ENCODE assay signal across 8 cellular contexts in the genomic region with DNA sequence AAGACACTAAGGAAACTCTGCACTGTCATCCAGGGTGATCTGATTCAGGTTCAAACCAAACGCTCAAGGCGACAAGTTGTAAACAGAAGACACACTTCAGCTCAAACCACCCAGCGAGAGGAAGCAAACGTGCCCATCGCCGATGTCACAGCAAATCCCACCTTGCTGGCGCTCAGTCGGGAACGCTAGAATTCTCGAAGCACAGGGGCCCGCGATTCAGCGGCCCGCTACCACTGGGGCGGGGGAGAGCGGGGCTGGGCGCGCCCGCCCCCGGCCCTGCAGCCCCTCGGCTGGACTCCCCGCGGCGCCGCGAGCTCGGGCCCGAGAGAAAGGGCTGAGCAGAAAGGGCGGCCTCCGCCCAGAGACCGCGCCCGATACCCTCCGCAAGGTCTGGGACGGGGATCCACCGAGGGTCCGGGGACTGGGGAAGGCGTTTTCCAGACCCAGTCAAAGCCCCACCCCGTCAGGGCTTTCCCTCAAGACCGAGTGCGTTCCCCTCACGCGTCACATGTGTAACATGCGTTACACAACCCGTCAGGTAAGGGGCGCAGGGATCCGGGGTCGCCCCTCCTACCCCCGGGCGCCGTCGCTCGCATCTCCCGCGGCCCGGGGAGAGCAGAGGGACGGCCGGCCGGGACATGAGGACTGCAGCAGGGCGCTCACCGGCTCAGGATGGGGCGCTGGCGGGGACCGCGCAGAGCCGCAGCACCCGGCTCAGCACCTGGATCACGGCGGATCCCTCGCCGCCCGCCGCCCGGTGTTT. TPM values are rescaled to one million over a fixed set of nuclear protein-coding genes. Genes with fewer than 3 reads are reported as not detected.
DNase-seq lines count a peak whose midpoint lies in the region; ATAC-seq, FAIRE-seq and TF ChIP-seq lines count a peak whose summit lies in the region.

No MANE protein-coding gene starts in this region.

- no peak for TF ChIP-seq CTCF in A549 (IDR thresholded peaks at IDR 0.05)
- no peak for TF ChIP-seq CTCF in Peyer's patch (IDR thresholded peaks at IDR 0.05)
- no peak for TF ChIP-seq CTCF in cardiac muscle cell (IDR thresholded peaks at IDR 0.05; ENCODE audit: low read depth, low read length)
- TF ChIP-seq CTCF in progenitor cell of endocrine pancreas (IDR thresholded peaks at IDR 0.05; ENCODE audit: unreplicated experiment), result peak; percentile 29

- peak overlapping the region; percentile 85 to 90 for H3K27ac ChIP-seq in A549
- peak overlapping the region; percentile 75 to 91 (median 86) for H3K27ac ChIP-seq in Peyer's patch
- peak overlapping the region; percentile 81 for H3K27ac ChIP-seq in cardiac muscle cell
- peak overlapping the region in 1 of 2 donors; percentile 0 for H3K27ac ChIP-seq in aorta (ENCODE audit: low read depth in 1 of 2, low read length in 2 of 2)

- H3K4me1 ChIP-seq in A549 (peaks cover 40% of the 10 kb centered on the region), Peyer's patch (peaks cover 0 to 8% (median 0%) of the 10 kb centered on the region in 4 donors), cardiac muscle cell (ENCODE audit: low read depth) (peaks cover 18% of the 10 kb centered on the region), aorta (ENCODE audit: control insufficient read depth in 1 of 2, insufficient read depth in 2 of 2, low read length in 2 of 2) (no peaks in the 10 kb centered on the region)

- no peak for TF ChIP-seq EP300 in A549 (IDR thresholded peaks at IDR 0.05)

- H3K27ac Mint-ChIP-seq in activated naive CD4-positive, alpha-beta T cell treated with anti-CD3 and anti-CD28 coated beads, Interleukin-2, amount 10 ng/mL, durations not matched to agents 7 days and 5 days, result peak overlapping the region; percentile 95
- peak overlapping the region; percentile 95 for H3K27ac Mint-ChIP-seq in progenitor cell of endocrine pancreas

- 2% methylated on average over 6 of the region's 74 CpGs for WGBS in A549 (ENCODE audit: missing lambda C conversion rate)
- WGBS in aorta, 2 donors, result 0 to 1% methylated on average over 71 to 74 of the region's 74 CpGs

- TF ChIP-seq RAD21 in A549 (conservative IDR thresholded peaks at IDR 0.05 in 1 of 2, IDR thresholded peaks at IDR 0.05 in 1 of 2), result no peak

- H3K9me3 Mint-ChIP-seq in activated naive CD4-positive, alpha-beta T cell treated with anti-CD3 and anti-CD28 coated beads, Interleukin-2, amount 10 ng/mL, durations not matched to agents 7 days and 5 days, result no peaks in the 10 kb centered on the region
- H3K9me3 Mint-ChIP-seq in progenitor cell of endocrine pancreas (ENCODE audit: low read depth), result no peaks in the 10 kb centered on the region

- H3K27me3 ChIP-seq in Peyer's patch (no peaks in the 10 kb centered on the region), cardiac muscle cell (no peaks in the 10 kb centered on the region), aorta (ENCODE audit: control insufficient read depth in 1 of 2, insufficient read depth in 2 of 2, low read length in 1 of 2) (no peaks in the 10 kb centered on the region)

- H3K4me2 ChIP-seq in A549, result peak overlapping the region; percentile 95

- peak overlapping the region; percentile 85 for H3K4me3 Mint-ChIP-seq in activated naive CD4-positive, alpha-beta T cell treated with anti-CD3 and anti-CD28 coated beads, Interleukin-2, amount 10 ng/mL, durations not matched to agents 7 days and 5 days
- H3K4me3 Mint-ChIP-seq in progenitor cell of endocrine pancreas (ENCODE audit: low read depth), result peak overlapping the region; percentile 91

- CTCF ChIA-PET in A549 (lab: Yijun Ruan, JAX), result interaction anchor here (1.1 to 4.6 kb wide), 3 partner anchors 26 to 43 kb away, joined by 3 to 20 read pairs (median 4); no protein-coding TSS in a partner anchor
- CTCF ChIA-PET in activated naive CD4-positive, alpha-beta T cell treated with anti-CD3 and anti-CD28 coated beads, Interleukin-2, amount 10 ng/mL, durations not matched to agents 7 days and 5 days (lab: Charles Lee), result no interaction called here

- H3K36me3 ChIP-seq in Peyer's patch (no peaks in the 10 kb centered on the region), cardiac muscle cell (no peaks in the 10 kb centered on the region), aorta (ENCODE audit: control insufficient read depth in 1 of 2, insufficient read depth in 2 of 2, low read length in 1 of 2) (no peaks in the 10 kb centered on the region)

- no peak for FAIRE-seq in A549 (lab: Jason Lieb, UNC)

- DNase-seq in A549 (ENCODE audit: low read depth in 1 of 2, low spot score in 1 of 2) (peak; percentile 28 to 49), Peyer's patch (peak in 2 of 3 donors; percentile 34 to 65), cardiac muscle cell (ENCODE audit: low read depth in 1 of 2, low spot score in 1 of 2) (peak in 1 of 2 donors; percentile 20), progenitor cell of endocrine pancreas (ENCODE audit: low spot score, unreplicated experiment) (peak; percentile 61), aorta (peak; percentile 64 to 79)
- DNase-seq in activated naive CD4-positive, alpha-beta T cell treated with anti-CD3 and anti-CD28 coated beads, Interleukin-2, amount 10 ng/mL, durations not matched to agents 7 days and 5 days, result peak; percentile 67

- POLR2A ChIA-PET in A549 (lab: Yijun Ruan, JAX), result interaction anchor here (1.1 to 1.2 kb wide), 2 partner anchors 43 kb away, joined by 4 to 5 read pairs; no protein-coding TSS in a partner anchor

- peaks cover 14% of the 10 kb centered on the region for H3K27me3 Mint-ChIP-seq in activated naive CD4-positive, alpha-beta T cell treated with anti-CD3 and anti-CD28 coated beads, Interleukin-2, amount 10 ng/mL, durations not matched to agents 7 days and 5 days
- peaks cover 16% of the 10 kb centered on the region for H3K27me3 Mint-ChIP-seq in progenitor cell of endocrine pancreas

- no peaks in the 10 kb centered on the region for H3K9me3 ChIP-seq in A549
- H3K9me3 ChIP-seq in Peyer's patch, result no peaks in the 10 kb centered on the region
- H3K9me3 ChIP-seq in cardiac muscle cell (ENCODE audit: low read depth), result no peaks in the 10 kb centered on the region
- no peaks in the 10 kb centered on the region for H3K9me3 ChIP-seq in aorta (ENCODE audit: control insufficient read depth, low read length)

- peaks cover 5% of the 10 kb centered on the region for H3K36me3 Mint-ChIP-seq in activated naive CD4-positive, alpha-beta T cell treated with anti-CD3 and anti-CD28 coated beads, Interleukin-2, amount 10 ng/mL, durations not matched to agents 7 days and 5 days
- H3K36me3 Mint-ChIP-seq in progenitor cell of endocrine pancreas (ENCODE audit: insufficient read depth), result no peaks in the 10 kb centered on the region

- ATAC-seq in A549 (peak; percentile 70 to 71), GM18868 (IDR thresholded peaks at IDR 0.05; ENCODE audit: unreplicated experiment) (peak; percentile 41), HG03103 (IDR thresholded peaks at IDR 0.05; ENCODE audit: low read depth, unreplicated experiment) (peak; percentile 42), aorta (ENCODE audit: low FRiP score) (peak; percentile 68)

- peak overlapping the region; percentile 96 for H3K4me3 ChIP-seq in A549
- peak overlapping the region; percentile 76 to 93 (median 86) for H3K4me3 ChIP-seq in Peyer's patch
- H3K4me3 ChIP-seq in cardiac muscle cell, result peak overlapping the region; percentile 64
- H3K4me3 ChIP-seq in aorta (ENCODE audit: low read length in 2 of 2), result peak overlapping the region; percentile 10 to 86

- peaks cover 47% of the 10 kb centered on the region for H3K4me1 Mint-ChIP-seq in activated naive CD4-positive, alpha-beta T cell treated with anti-CD3 and anti-CD28 coated beads, Interleukin-2, amount 10 ng/mL, durations not matched to agents 7 days and 5 days
- H3K4me1 Mint-ChIP-seq in progenitor cell of endocrine pancreas (ENCODE audit: low read depth), result peaks cover 23% of the 10 kb centered on the region

- intact Hi-C loops in aorta (cut with DNase I), result loop anchor here (5.0 kb wide), 3 partner anchors 44 to 201 kb away; partner anchors contain the start of gene NAA35 (in 2 of the 2)

- no peak for TF ChIP-seq POLR2A in A549 (IDR thresholded peaks at IDR 0.05; ENCODE audit: low read length)
- TF ChIP-seq POLR2A in Peyer's patch (IDR thresholded peaks at IDR 0.05), result no peak

TF ChIP-seq in A549, 52 proteins besides CTCF, POLR2A, EP300 and RAD21:
- TF ChIP-seq PHF8 (IDR thresholded peaks at IDR 0.05; ENCODE audit: borderline replicate concordance, low read depth) (peak; percentile 59; the same call in 1 of the 2 replicates), ELK1 (IDR thresholded peaks at IDR 0.05; ENCODE audit: low read depth, low read length) (no peak)

RNA-seq across cellular contexts. Expression of gene AGTPBP1, which starts 0.5 kb away (rescaled TPM):
- 14.1 and 18.8 TPM in 2 replicates for polyA plus RNA-seq in A549 (2011; rRNA removed)
- 3.2 and 3.4 TPM in 2 replicates for polyA plus RNA-seq in A549 (2012; cell fraction: cytosol; rRNA removed)
- polyA plus RNA-seq in A549 (2012; cell fraction: nucleus; rRNA removed), result 2.1 and 3.6 TPM in 2 replicates
- polyA plus RNA-seq in A549 (2017; fragmentation: RNase III; extraction: RNeasy Plus Mini Kit Qiagen cat#74134 plus additional on column Dnase treatment), result 8.9 to 9.4 TPM (median 9.0 TPM) in 3 replicates
- 7.5 and 9.3 TPM in 2 replicates for polyA minus RNA-seq in A549 (2011; rRNA and poly(A)+ RNA removed)
- total RNA-seq in Peyer's patch, result 10 to 100 TPM in 3 of 4 donors, 1 to 10 TPM in 1; 9.1 to 42.9 (median 13.0) TPM
- total RNA-seq in cardiac muscle cell, result 25.4 and 30.5 TPM in 2 replicates
- polyA plus RNA-seq in cardiac muscle cell, result 15.0 and 19.4 TPM in 2 replicates
- 44.3 and 47.5 TPM in 2 replicates for total RNA-seq in progenitor cell of endocrine pancreas
- 10 to 100 TPM; 25.6 to 32.7 TPM for total RNA-seq in aorta
- polyA plus RNA-seq in aorta, result 10 to 100 TPM in 1 of 2 donors, 1 to 10 TPM in 1; 8.6 to 11.0 TPM
